In genomic region chr16:84262939-84263338, GRCh38 we compare ENCODE assay signal across 40 cellular contexts. TPM values are rescaled to one million over a fixed set of nuclear protein-coding genes. Genes with fewer than 3 reads are reported as not detected.
"Had no signal": no experiment of that assay in that cellular context is flagged by ENCODE, and none has a peak within 500 bp of the region (broad histone marks: within the 10 kb centered on the region; RNA-seq: fewer than 3 reads in every experiment).

No MANE protein-coding gene starts in this region.

- ATAC-seq: activated CD8-positive, alpha-beta T cell treated with anti-CD3 and anti-CD28 coated beads for 36 hours; activated naive CD8-positive, alpha-beta T cell treated with anti-CD3 and anti-CD28 coated beads, Interleukin-2, amount 50 U/mL, for 24 hours; activated T-cell treated with anti-CD3 and anti-CD28 coated beads, Interleukin-2, amount 50 U/mL, for 4 hours; activated T-cell treated with anti-CD3 and anti-CD28 coated beads, Interleukin-2, amount 50 U/mL, for 72 hours; activated T-helper 17 cell treated with anti-CD3 and anti-CD28 coated beads, Interleukin-2, amount 50 U/mL, for 72 hours had no signal

- H3K4me1 Mint-ChIP-seq: activated B cell treated with CpG ODN at 0.5 μM for 24 hours; activated CD4-positive, alpha-beta T cell treated with anti-CD3 and anti-CD28 coated beads, Interleukin-2, amount 10 ng/mL, durations not matched to agents 24 days and 14 days; activated naive CD4-positive, alpha-beta T cell treated with anti-CD3 and anti-CD28 coated beads, Interleukin-2, amount 10 ng/mL, durations not matched to agents 7 days and 5 days; activated naive CD4-positive, alpha-beta T cell treated with anti-CD3 and anti-CD28 coated beads, Interleukin-2, amount 50 U/mL, for 24 hours; activated naive CD8-positive, alpha-beta T cell treated with anti-CD3 and anti-CD28 coated beads, Interleukin-2, amount 10 ng/mL, durations not matched to agents 7 days and 5 days; activated naive CD8-positive, alpha-beta T cell treated with anti-CD3 and anti-CD28 coated beads, Interleukin-2, amount 50 U/mL, for 24 hours; activated T-helper 17 cell treated with anti-CD3 and anti-CD28 coated beads, Interleukin-2, amount 50 U/mL, for 72 hours; central memory CD8-positive, alpha-beta T cell had no signal

- H3K36me3 ChIP-seq: ascending aorta, cardiac muscle cell had no signal

- H3K27me3 Mint-ChIP-seq: activated T-helper 17 cell treated with anti-CD3 and anti-CD28 coated beads, Interleukin-2, amount 50 U/mL, for 72 hours had no signal

- H3K36me3 Mint-ChIP-seq: activated CD4-positive, alpha-beta memory T cell treated with anti-CD3 and anti-CD28 coated beads for 36 hours; activated naive CD4-positive, alpha-beta T cell treated with anti-CD3 and anti-CD28 coated beads, Interleukin-2, amount 10 ng/mL, durations not matched to agents 7 days and 5 days; activated naive CD4-positive, alpha-beta T cell treated with anti-CD3 and anti-CD28 coated beads, Interleukin-2, amount 50 U/mL, for 24 hours; activated naive CD8-positive, alpha-beta T cell; activated naive CD8-positive, alpha-beta T cell treated with anti-CD3 and anti-CD28 coated beads, Interleukin-2, amount 10 ng/mL, durations not matched to agents 7 days and 5 days; brain had no signal

- FAIRE-seq: bronchial epithelial cell, TTC549 had no signal

- H3K4me1 ChIP-seq: ascending aorta had no signal

- H3K4me3 ChIP-seq: ascending aorta, cardiac muscle cell had no signal

- DNase-seq: activated B cell treated with CpG ODN at 0.5 μM for 24 hours; activated CD4-positive, alpha-beta memory T cell treated with anti-CD3 and anti-CD28 coated beads for 36 hours; activated CD4-positive, alpha-beta T cell treated with anti-CD3 and anti-CD28 coated beads for 4 hours; activated CD4-positive, alpha-beta T cell treated with anti-CD3 and anti-CD28 coated beads, Interleukin-2, amount 10 ng/mL, durations not matched to agents 24 days and 14 days; activated CD4-positive, alpha-beta T cell treated with anti-CD3 and anti-CD28 coated beads, Interleukin-2, amount 50 U/mL, for 1 hour; activated CD4-positive, alpha-beta T cell treated with anti-CD3 and anti-CD28 coated beads, Interleukin-2, amount 50 U/mL, for 4 hours; activated CD4-positive, CD25-positive, alpha-beta regulatory T cell treated with anti-CD3 and anti-CD28 coated beads, Interleukin-2, amount 50 U/mL, for 72 hours; activated CD8-positive, alpha-beta memory T cell treated with anti-CD3 and anti-CD28 coated beads, Interleukin-2, amount 50 U/mL, for 4 hours; activated CD8-positive, alpha-beta T cell treated with anti-CD3 and anti-CD28 coated beads for 36 hours; activated effector memory CD4-positive, alpha-beta T cell treated with anti-CD3 and anti-CD28 coated beads, Interleukin-2, amount 50 U/mL, for 16 hours; activated naive CD4-positive, alpha-beta T cell treated with anti-CD3 and anti-CD28 coated beads, Interleukin-2, amount 10 ng/mL, durations not matched to agents 7 days and 5 days; activated naive CD4-positive, alpha-beta T cell treated with Interleukin-2 at 50 U/mL for 16 hours; activated naive CD8-positive, alpha-beta T cell treated with anti-CD3 and anti-CD28 coated beads, Interleukin-2, amount 10 ng/mL, durations not matched to agents 7 days and 5 days; activated naive CD8-positive, alpha-beta T cell treated with anti-CD3 and anti-CD28 coated beads, Interleukin-2, amount 50 U/mL, for 24 hours; activated T-cell treated with anti-CD3 and anti-CD28 coated beads for 4 hours; activated T-cell treated with anti-CD3 and anti-CD28 coated beads, Interleukin-2, amount 50 U/mL, for 1 hour; activated T-cell treated with anti-CD3 and anti-CD28 coated beads, Interleukin-2, amount 50 U/mL, for 4 hours; activated T-cell treated with anti-CD3 and anti-CD28 coated beads, Interleukin-2, amount 50 U/mL, for 72 hours; amygdala; anterior cingulate cortex; caudate nucleus; cerebellar nuclear complex; T-helper 2 cell; T-helper 9 cell had no signal

- H3K9me3 ChIP-seq: ascending aorta had no signal

- H3K4me3 Mint-ChIP-seq: activated B cell treated with CpG ODN at 0.5 μM for 24 hours; activated CD4-positive, alpha-beta memory T cell treated with anti-CD3 and anti-CD28 coated beads for 36 hours; activated CD4-positive, alpha-beta T cell treated with anti-CD3 and anti-CD28 coated beads, Interleukin-2, amount 10 ng/mL, durations not matched to agents 24 days and 14 days; activated CD8-positive, alpha-beta T cell treated with anti-CD3 and anti-CD28 coated beads for 36 hours; activated naive CD4-positive, alpha-beta T cell treated with anti-CD3 and anti-CD28 coated beads, Interleukin-2, amount 10 ng/mL, durations not matched to agents 7 days and 5 days; activated naive CD4-positive, alpha-beta T cell treated with anti-CD3 and anti-CD28 coated beads, Interleukin-2, amount 50 U/mL, for 24 hours; activated naive CD8-positive, alpha-beta T cell; activated naive CD8-positive, alpha-beta T cell treated with anti-CD3 and anti-CD28 coated beads, Interleukin-2, amount 10 ng/mL, durations not matched to agents 7 days and 5 days; activated naive CD8-positive, alpha-beta T cell treated with anti-CD3 and anti-CD28 coated beads, Interleukin-2, amount 50 U/mL, for 24 hours; activated T-cell treated with anti-CD3 and anti-CD28 coated beads, Interleukin-2, amount 50 U/mL, for 4 hours; activated T-cell treated with anti-CD3 and anti-CD28 coated beads, Interleukin-2, amount 50 U/mL, for 72 hours; activated T-helper 1 cell treated with anti-CD3 and anti-CD28 coated beads, Interleukin-12 subunit alpha, Interleukin-12 subunit beta, Interleukin-2, Interleukin-4 antibody, amounts not matched to agents 30 ng/mL and 10 ng/mL and 1 ng/mL, durations not matched to agents 14 hours and 24 hours and 36 hours; activated T-helper 17 cell treated with anti-CD3 and anti-CD28 coated beads, Interleukin-2, amount 50 U/mL, for 72 hours; brain; central memory CD8-positive, alpha-beta T cell; T-helper 1 cell treated with Interleukin-12 subunit alpha and Interleukin-12 subunit beta and Interleukin-4 antibody, amounts not matched to agents 30 μg/mL and 1 μg/mL, for 36 hours; T-helper 2 cell treated with Interferon-gamma antibody and Interleukin-4, amounts not matched to agents 5 μg/mL and 100 μg/mL, for 36 hours had no signal

- H3K9me3 Mint-ChIP-seq: activated CD4-positive, alpha-beta memory T cell treated with anti-CD3 and anti-CD28 coated beads for 36 hours; activated CD4-positive, alpha-beta T cell treated with anti-CD3 and anti-CD28 coated beads, Interleukin-2, amount 10 ng/mL, durations not matched to agents 24 days and 14 days; activated CD8-positive, alpha-beta T cell treated with anti-CD3 and anti-CD28 coated beads for 36 hours; activated naive CD4-positive, alpha-beta T cell treated with anti-CD3 and anti-CD28 coated beads, Interleukin-2, amount 10 ng/mL, durations not matched to agents 7 days and 5 days; activated naive CD4-positive, alpha-beta T cell treated with anti-CD3 and anti-CD28 coated beads, Interleukin-2, amount 50 U/mL, for 24 hours; activated naive CD8-positive, alpha-beta T cell treated with anti-CD3 and anti-CD28 coated beads, Interleukin-2, amount 10 ng/mL, durations not matched to agents 7 days and 5 days; activated naive CD8-positive, alpha-beta T cell treated with anti-CD3 and anti-CD28 coated beads, Interleukin-2, amount 50 U/mL, for 24 hours; activated T-cell treated with anti-CD3 and anti-CD28 coated beads, Interleukin-2, amount 50 U/mL, for 4 hours; activated T-cell treated with anti-CD3 and anti-CD28 coated beads, Interleukin-2, amount 50 U/mL, for 72 hours; activated T-helper 1 cell treated with anti-CD3 and anti-CD28 coated beads, Interleukin-12 subunit alpha, Interleukin-12 subunit beta, Interleukin-2, Interleukin-4 antibody, amounts not matched to agents 30 ng/mL and 10 ng/mL and 1 ng/mL, durations not matched to agents 14 hours and 24 hours and 36 hours; activated T-helper 17 cell treated with anti-CD3 and anti-CD28 coated beads, Interleukin-2, amount 50 U/mL, for 72 hours; central memory CD8-positive, alpha-beta T cell; T-helper 1 cell treated with Interleukin-12 subunit alpha and Interleukin-12 subunit beta and Interleukin-4 antibody, amounts not matched to agents 30 μg/mL and 1 μg/mL, for 36 hours; T-helper 2 cell treated with Interferon-gamma antibody and Interleukin-4, amounts not matched to agents 5 μg/mL and 100 μg/mL, for 36 hours had no signal

- H3K27me3 ChIP-seq: ascending aorta had no signal

- H3K27ac Mint-ChIP-seq: activated B cell treated with CpG ODN at 0.5 μM for 24 hours; activated CD4-positive, alpha-beta memory T cell treated with anti-CD3 and anti-CD28 coated beads for 36 hours; activated CD4-positive, alpha-beta T cell treated with anti-CD3 and anti-CD28 coated beads, Interleukin-2, amount 10 ng/mL, durations not matched to agents 24 days and 14 days; activated CD8-positive, alpha-beta T cell treated with anti-CD3 and anti-CD28 coated beads for 36 hours; activated naive CD4-positive, alpha-beta T cell treated with anti-CD3 and anti-CD28 coated beads, Interleukin-2, amount 10 ng/mL, durations not matched to agents 7 days and 5 days; activated naive CD4-positive, alpha-beta T cell treated with anti-CD3 and anti-CD28 coated beads, Interleukin-2, amount 50 U/mL, for 24 hours; activated naive CD8-positive, alpha-beta T cell; activated naive CD8-positive, alpha-beta T cell treated with anti-CD3 and anti-CD28 coated beads, Interleukin-2, amount 10 ng/mL, durations not matched to agents 7 days and 5 days; activated naive CD8-positive, alpha-beta T cell treated with anti-CD3 and anti-CD28 coated beads, Interleukin-2, amount 50 U/mL, for 24 hours; activated T-cell treated with anti-CD3 and anti-CD28 coated beads, Interleukin-2, amount 50 U/mL, for 72 hours; activated T-helper 1 cell treated with anti-CD3 and anti-CD28 coated beads, Interleukin-12 subunit alpha, Interleukin-12 subunit beta, Interleukin-2, Interleukin-4 antibody, amounts not matched to agents 30 ng/mL and 10 ng/mL and 1 ng/mL, durations not matched to agents 14 hours and 24 hours and 36 hours; activated T-helper 17 cell treated with anti-CD3 and anti-CD28 coated beads, Interleukin-2, amount 50 U/mL, for 72 hours; T-helper 1 cell treated with Interleukin-12 subunit alpha and Interleukin-12 subunit beta and Interleukin-4 antibody, amounts not matched to agents 30 μg/mL and 1 μg/mL, for 36 hours; T-helper 2 cell treated with Interferon-gamma antibody and Interleukin-4, amounts not matched to agents 5 μg/mL and 100 μg/mL, for 36 hours had no signal

- H3K27ac ChIP-seq: ascending aorta, cardiac muscle cell, VCaP had no signal

RNA-seq across cellular contexts. Expression of gene KCNG4, which starts 23.1 kb away (rescaled TPM):
- total RNA-seq: activated B cell treated with CpG ODN at 0.5 μM for 24 hours; activated CD4-positive, alpha-beta memory T cell treated with anti-CD3 and anti-CD28 coated beads for 36 hours; activated CD4-positive, alpha-beta T cell treated with anti-CD3 and anti-CD28 coated beads, Interleukin-2, amount 10 ng/mL, durations not matched to agents 24 days and 14 days; activated CD8-positive, alpha-beta memory T cell treated with anti-CD3 and anti-CD28 coated beads for 36 hours; activated CD8-positive, alpha-beta T cell treated with anti-CD3 and anti-CD28 coated beads for 36 hours; activated naive CD8-positive, alpha-beta T cell treated with anti-CD3 and anti-CD28 coated beads, Interleukin-2, amount 10 ng/mL, durations not matched to agents 7 days and 5 days; activated T-cell treated with anti-CD3 and anti-CD28 coated beads, Interleukin-2, amount 50 U/mL, for 4 hours; activated T-cell treated with anti-CD3 and anti-CD28 coated beads, Interleukin-2, amount 50 U/mL, for 72 hours; activated T-helper 1 cell treated with anti-CD3 and anti-CD28 coated beads, Interleukin-12 subunit alpha, Interleukin-12 subunit beta, Interleukin-2, Interleukin-4 antibody, amounts not matched to agents 30 ng/mL and 10 ng/mL and 1 ng/mL, durations not matched to agents 14 hours and 24 hours and 36 hours; activated T-helper 17 cell treated with anti-CD3 and anti-CD28 coated beads, Interleukin-2, amount 50 U/mL, for 72 hours; ascending aorta; bronchial epithelial cell; cardiac muscle cell; chondrocyte had no signal
- polyA plus RNA-seq: adipose tissue, cardiac muscle cell had no signal

RNA-seq across cellular contexts. Expression of gene WFDC1, which starts 31.7 kb away (rescaled TPM):
- total RNA-seq: activated B cell treated with CpG ODN at 0.5 μM for 24 hours; activated CD4-positive, alpha-beta memory T cell treated with anti-CD3 and anti-CD28 coated beads for 36 hours; activated CD4-positive, alpha-beta T cell treated with anti-CD3 and anti-CD28 coated beads, Interleukin-2, amount 10 ng/mL, durations not matched to agents 24 days and 14 days; activated CD8-positive, alpha-beta memory T cell treated with anti-CD3 and anti-CD28 coated beads for 36 hours; activated CD8-positive, alpha-beta T cell treated with anti-CD3 and anti-CD28 coated beads for 36 hours; activated naive CD8-positive, alpha-beta T cell treated with anti-CD3 and anti-CD28 coated beads, Interleukin-2, amount 10 ng/mL, durations not matched to agents 7 days and 5 days; activated T-cell treated with anti-CD3 and anti-CD28 coated beads, Interleukin-2, amount 50 U/mL, for 4 hours; activated T-cell treated with anti-CD3 and anti-CD28 coated beads, Interleukin-2, amount 50 U/mL, for 72 hours; activated T-helper 1 cell treated with anti-CD3 and anti-CD28 coated beads, Interleukin-12 subunit alpha, Interleukin-12 subunit beta, Interleukin-2, Interleukin-4 antibody, amounts not matched to agents 30 ng/mL and 10 ng/mL and 1 ng/mL, durations not matched to agents 14 hours and 24 hours and 36 hours; bronchial epithelial cell had no signal
